ENCODE assay signal across 8 cellular contexts in genomic region chr20:25237610-25238318, GRCh38. TPM values are rescaled to one million over a fixed set of nuclear protein-coding genes. Genes with fewer than 3 reads are reported as not detected.
DNase-seq lines count a peak whose midpoint lies in the region; ATAC-seq and TF ChIP-seq lines count a peak whose summit lies in the region.

No MANE protein-coding gene starts in this region.

- H3K27me3 ChIP-seq in AG04450 (ENCODE audit: control insufficient read depth, insufficient read depth, low read length) (no peaks in the 10 kb centered on the region), Panc1 (ENCODE audit: control insufficient read depth, insufficient read depth, low read length) (no peaks in the 10 kb centered on the region), adrenal gland (no peaks in the 10 kb centered on the region)

- DNase-seq in AG04450 (ENCODE audit: low read depth, low spot score) = peak; percentile 96
- DNase-seq in Panc1 (ENCODE audit: low read depth, low spot score) = peak; percentile 97
- peak in 6 of 7 donors; percentile 72 to 84 (median 76) for DNase-seq in adrenal gland
- DNase-seq in iris pigment epithelial cell (ENCODE audit: low read depth) = peak; percentile 100
- peak; percentile 32 to 66 for DNase-seq in stimulated activated CD4-positive, alpha-beta T cell treated with anti-CD3 and anti-CD28 coated beads, Interleukin-4, amount 100 ng/mL, for 4 hours
- no peak for DNase-seq in NCI-H1436 (lab: John Stamatoyannopoulos, UW)

- POLR2A ChIA-PET in AG04450 (lab: Yijun Ruan, JAX) (interaction anchor here (0.7 to 1.5 kb wide), 2 partner anchors 10 to 38 kb away, joined by 3 read pairs; partner anchors contain the start of gene PYGB), Panc1 (lab: Charles Lee) (no interaction called here)

- H3K27ac ChIP-seq in AG04450 (ENCODE audit: low read depth, low read length) (peak overlapping the region; percentile 98), Panc1 (ENCODE audit: low read length) (peak overlapping the region; percentile 100), adrenal gland (peak overlapping the region in 1 of 5 donors; percentile 72)

- in situ Hi-C loops in Panc1 (cut with HindIII; ENCODE audit: low pct_unique_long_range_greater_than_20kb, low sequenced_read_pairs) = no loop called here

- intact Hi-C loops in Panc1 (cut with micrococcal nuclease; ENCODE audit: unreplicated experiment) = no loop called here
- intact Hi-C loops in adrenal gland (cut with DNase I) = no loop called here

- CTCF ChIA-PET in AG04450 (lab: Charles Lee) = interaction anchor here (0.6 to 3.7 kb wide), 3 partner anchors 9 to 244 kb away, joined by 3 to 14 read pairs (median 3); no protein-coding TSS in a partner anchor
- CTCF ChIA-PET in Panc1 (lab: Charles Lee) = interaction anchor here (1.4 kb wide), 1 partner anchor 9 kb away, joined by 4 read pairs; no protein-coding TSS in a partner anchor

- 40 to 46% (median 43%) methylated on average over 8 to 10 of the region's 10 CpGs for WGBS in adrenal gland, 4 donors

- ATAC-seq in GM21825 (IDR thresholded peaks at IDR 0.05; ENCODE audit: unreplicated experiment) = peak; percentile 73
- ATAC-seq in Panc1 = peak; percentile 87
- ATAC-seq in HG03159 (IDR thresholded peaks at IDR 0.05; ENCODE audit: unreplicated experiment) = no peak

- BruUV-seq in Panc1 (replicated peaks; lab: Mats Ljungman, UMichigan) = no TSS peak

- H3K9me3 ChIP-seq in AG04450 (ENCODE audit: control insufficient read depth, insufficient read depth, low read length) (no peaks in the 10 kb centered on the region; the same call in 1 of the 2 replicates), Panc1 (ENCODE audit: control insufficient read depth, insufficient read depth, low read depth, low read length) (no peaks in the 10 kb centered on the region), adrenal gland (replicated peaks in 1 of 3) (no peaks in the 10 kb centered on the region)

- H3K36me3 ChIP-seq in Panc1 (ENCODE audit: control insufficient read depth, insufficient read depth, low read length) (no peaks in the 10 kb centered on the region), adrenal gland (replicated peaks in 1 of 2) (no peaks in the 10 kb centered on the region)

- no peak for TF ChIP-seq CTCF in AG04450 (IDR thresholded peaks at IDR 0.05; ENCODE audit: low read depth, low read length)
- TF ChIP-seq CTCF in Panc1 (IDR thresholded peaks at IDR 0.05) = no peak
- TF ChIP-seq CTCF in adrenal gland (IDR thresholded peaks at IDR 0.05) = no peak

- H3K4me3 ChIP-seq in AG04450 (ENCODE audit: low read depth, low read length) = no peak overlapping the region
- peak overlapping the region in 1 of 2 experiments; percentile 3; a peak in 1 of 4 replicates for H3K4me3 ChIP-seq in Panc1 (ENCODE audit: low read depth in 2 of 2, low read length in 2 of 2)
- H3K4me3 ChIP-seq in adrenal gland = no peak overlapping the region

- no peak for TF ChIP-seq POLR2A in adrenal gland (IDR thresholded peaks at IDR 0.05)

- peaks cover 74% of the 10 kb centered on the region for H3K4me1 ChIP-seq in Panc1 (ENCODE audit: control insufficient read depth, insufficient read depth, low read length)
- H3K4me1 ChIP-seq in adrenal gland (replicated peaks in 1 of 2) = peaks cover 0 to 8% of the 10 kb centered on the region in 2 donors

RNA-seq across cellular contexts. Expression of gene PYGB, which starts 10.1 kb away (rescaled TPM):
- 43.2 and 60.0 TPM in 2 replicates for polyA plus RNA-seq in AG04450 (2011; rRNA removed)
- polyA minus RNA-seq in AG04450 (2011; rRNA and poly(A)+ RNA removed) = 70.7 and 104 TPM in 2 replicates
- total RNA-seq in Panc1 (2021; ENCODE audit: unreplicated experiment) = 220 TPM
- polyA plus RNA-seq in Panc1 (2012; ENCODE audit: insufficient read length) = 308 TPM
- total RNA-seq in adrenal gland = 100 to 1,000 TPM in 3 of 8 donors, 10 to 100 TPM in 5; 39.2 to 118 (median 82.9) TPM
- polyA plus RNA-seq in adrenal gland = 10 to 100 TPM; 15.7 to 80.0 (median 35.9) TPM

RNA-seq across cellular contexts. Expression of gene ENTPD6, which starts 42.3 kb away (rescaled TPM):
- polyA plus RNA-seq in AG04450 (2011; rRNA removed) (39.9 and 51.4 TPM in 2 replicates), adrenal gland (100 to 1,000 TPM in 2 of 3 donors, 10 to 100 TPM in 1; 30.9 to 260 (median 153) TPM)
- polyA minus RNA-seq in AG04450 (2011; rRNA and poly(A)+ RNA removed) = 34.2 and 39.9 TPM in 2 replicates
- total RNA-seq in Panc1 (2021; ENCODE audit: unreplicated experiment) (108 TPM), adrenal gland (100 to 1,000 TPM in 5 of 8 donors, 10 to 100 TPM in 3; 51.0 to 120 (median 107) TPM)
- polyA plus RNA-seq in Panc1 (2012; ENCODE audit: insufficient read length) = 99.8 TPM
